ENCODE assay signal across 8 cellular contexts in genomic region chr3:192819001-192819569, GRCh38.
DNase-seq lines count a peak whose midpoint lies in the region; ATAC-seq and TF ChIP-seq lines count a peak whose summit lies in the region.

No MANE protein-coding gene starts in this region.

- no peak overlapping the region for H3K9ac ChIP-seq in neural progenitor cell

- H3K4me1 ChIP-seq in hepatocyte (ENCODE audit: insufficient read depth), result peaks cover 35% of the 10 kb centered on the region
- H3K4me1 ChIP-seq in neural progenitor cell, result no peaks in the 10 kb centered on the region

- peak; percentile 77 for ATAC-seq in HG03045 (IDR thresholded peaks at IDR 0.05; ENCODE audit: unreplicated experiment)

- H3K9me3 ChIP-seq in hepatocyte (ENCODE audit: low read depth) (no peaks in the 10 kb centered on the region), neural progenitor cell (ENCODE audit: low read depth) (no peaks in the 10 kb centered on the region)

- H3K4me2 ChIP-seq in hepatocyte (no peak overlapping the region), neural progenitor cell (no peak overlapping the region)

- no peaks in the 10 kb centered on the region for H3K36me3 Mint-ChIP-seq in neural progenitor cell

- no peak overlapping the region for H3K4me3 Mint-ChIP-seq in neural progenitor cell

- H3K79me2 ChIP-seq in hepatocyte, result peaks cover 46% of the 10 kb centered on the region
- peaks cover 4% of the 10 kb centered on the region for H3K79me2 ChIP-seq in neural progenitor cell (ENCODE audit: low read depth)

- H3K27me3 Mint-ChIP-seq in neural progenitor cell (ENCODE audit: insufficient read depth, low read depth), result peaks cover 2% of the 10 kb centered on the region

- DNase-seq in GM13977 (ENCODE audit: low spot score), result peak; percentile 31
- peak; percentile 14 for DNase-seq in activated CD8-positive, alpha-beta memory T cell treated with anti-CD3 and anti-CD28 coated beads, Interleukin-2, amount 50 U/mL, for 4 hours
- peak; percentile 68 for DNase-seq in hepatocyte (ENCODE audit: low spot score)
- DNase-seq in NCI-H2107 (lab: John Stamatoyannopoulos, UW), result no peak
- DNase-seq in NCI-H1105 (lab: John Stamatoyannopoulos, UW), result no peak
- DNase-seq in DMS153 (lab: John Stamatoyannopoulos, UW), result no peak
- no peak for DNase-seq in neural progenitor cell (ENCODE audit: low spot score)

- H3K36me3 ChIP-seq in hepatocyte (replicated peaks; ENCODE audit: insufficient read depth, low read depth), result no peaks in the 10 kb centered on the region
- no peaks in the 10 kb centered on the region for H3K36me3 ChIP-seq in neural progenitor cell

- H3K9me3 Mint-ChIP-seq in neural progenitor cell, result no peaks in the 10 kb centered on the region

- no peaks in the 10 kb centered on the region for H3F3A ChIP-seq in neural progenitor cell (ENCODE audit: low read depth)

- H2AFZ ChIP-seq in hepatocyte (no peak overlapping the region), neural progenitor cell (replicated peaks) (no peak overlapping the region)

- WGBS in hepatocyte (ENCODE audit: low lambda C conversion rate, missing lambda C conversion rate), result 64% methylated on average over 7 of the region's 7 CpGs

- no peak overlapping the region for H3K27ac Mint-ChIP-seq in neural progenitor cell

- H4K20me1 ChIP-seq in hepatocyte (ENCODE audit: insufficient read depth, poor library complexity, severe bottlenecking) (no peaks in the 10 kb centered on the region), neural progenitor cell (ENCODE audit: low read depth) (no peaks in the 10 kb centered on the region)

- H3K27me3 ChIP-seq in hepatocyte (no peaks in the 10 kb centered on the region), neural progenitor cell (no peaks in the 10 kb centered on the region)

- no peaks in the 10 kb centered on the region for H3K9me2 ChIP-seq in hepatocyte (replicated peaks; ENCODE audit: insufficient read depth)

- H3K27ac ChIP-seq in hepatocyte, result peak overlapping the region; percentile 64
- H3K27ac ChIP-seq in neural progenitor cell, result no peak overlapping the region

- no peak overlapping the region for H3K4me3 ChIP-seq in hepatocyte
- H3K4me3 ChIP-seq in neural progenitor cell, result no peak overlapping the region

- in situ Hi-C loops in GM13977 (cut with MboI; ENCODE audit: low pct_unique_long_range_greater_than_20kb, low sequenced_read_pairs, unreplicated experiment), result loop anchor here (5.0 to 25.0 kb wide), 4 partner anchors 96 to 743 kb away; partner anchors contain the start of genes ATP13A4 and MB21D2

- peaks cover 8% of the 10 kb centered on the region for H3K4me1 Mint-ChIP-seq in neural progenitor cell

- TF ChIP-seq CTCF in GM13977 (IDR thresholded peaks at IDR 0.05; ENCODE audit: extremely low read depth, insufficient read depth, missing control alignments) (no peak), hepatocyte (IDR thresholded peaks at IDR 0.05; ENCODE audit: poor library complexity) (no peak), neural progenitor cell (IDR thresholded peaks at IDR 0.05) (no peak)

Comparison
In these comparisons a context has a peak if more than half of its experiments do, and no peak if none do; other contexts are left out.
1. DNase-seq: peak in GM13977 (single experiment), activated CD8-positive, alpha-beta memory T cell treated with anti-CD3 and anti-CD28 coated beads, Interleukin-2, amount 50 U/mL, for 4 hours (single experiment) and hepatocyte (single experiment); none in NCI-H2107 (single experiment), NCI-H1105 (single experiment), DMS153 (single experiment) and neural progenitor cell (single experiment).